ENCODE assay signal across 1 cellular context in genomic region chr22:31561238-31561887, GRCh38.
TF ChIP-seq lines count a peak whose summit lies in the region.

No MANE protein-coding gene starts in this region.

TF ChIP-seq in HepG2, 621 proteins besides CTCF, POLR2A, EP300 and RAD21 (continued from another document and continues in another):
- no peak for TF ChIP-seq GPBP1L1 (CRISPR knock-in tag; IDR thresholded peaks at IDR 0.05)
- TF ChIP-seq RORA (CRISPR knock-in tag; IDR thresholded peaks at IDR 0.05) = no peak
- no peak for TF ChIP-seq MXI1 (IDR thresholded peaks at IDR 0.05; ENCODE audit: borderline replicate concordance, low read depth, low read length)
- TF ChIP-seq ZNF639 (CRISPR knock-in tag; conservative IDR thresholded peaks at IDR 0.05) = no peak
- TF ChIP-seq ZNF572 (CRISPR knock-in tag; IDR thresholded peaks at IDR 0.05) = no peak
- TF ChIP-seq YEATS2 (CRISPR knock-in tag; IDR thresholded peaks at IDR 0.05; ENCODE audit: borderline replicate concordance) = peak; percentile 24; the same call in 1 of the 2 replicates
- TF ChIP-seq AHDC1 (CRISPR knock-in tag; IDR thresholded peaks at IDR 0.05; ENCODE audit: borderline replicate concordance) = no peak
- TF ChIP-seq CC2D1A (CRISPR knock-in tag; IDR thresholded peaks at IDR 0.05) = no peak
- TF ChIP-seq ZNF34 (CRISPR knock-in tag; IDR thresholded peaks at IDR 0.05; ENCODE audit: borderline replicate concordance) = no peak
- no peak for TF ChIP-seq PRPF4 (IDR thresholded peaks at IDR 0.05; ENCODE audit: low read depth, low read length, poor library complexity, severe bottlenecking)
- TF ChIP-seq ZNF766 (CRISPR knock-in tag; IDR thresholded peaks at IDR 0.05; ENCODE audit: borderline replicate concordance) = no peak
- no peak for TF ChIP-seq SATB2 (CRISPR knock-in tag; IDR thresholded peaks at IDR 0.05)
- TF ChIP-seq ZNF605 (CRISPR knock-in tag; IDR thresholded peaks at IDR 0.05) = no peak
- TF ChIP-seq ZNF329 (CRISPR knock-in tag; IDR thresholded peaks at IDR 0.05; ENCODE audit: low read depth) = no peak
- no peak for TF ChIP-seq MED8 (CRISPR knock-in tag; IDR thresholded peaks at IDR 0.05; ENCODE audit: insufficient replicate concordance)
- TF ChIP-seq AKNA (CRISPR knock-in tag; IDR thresholded peaks at IDR 0.05; ENCODE audit: borderline replicate concordance) = no peak
- TF ChIP-seq ZBTB10 (CRISPR knock-in tag; IDR thresholded peaks at IDR 0.05; ENCODE audit: borderline replicate concordance) = no peak
- no peak for TF ChIP-seq E2F1 (CRISPR knock-in tag; IDR thresholded peaks at IDR 0.05)
- TF ChIP-seq ZBTB43 (CRISPR knock-in tag; conservative IDR thresholded peaks at IDR 0.05) = no peak
- TF ChIP-seq KDM2A (CRISPR knock-in tag; IDR thresholded peaks at IDR 0.05; ENCODE audit: borderline replicate concordance, low read depth) = peak; percentile 64; the same call in 1 of the 2 replicates
- no peak for TF ChIP-seq CENPBD1 (CRISPR knock-in tag; IDR thresholded peaks at IDR 0.05; ENCODE audit: borderline replicate concordance, low read depth)
- TF ChIP-seq BCLAF1 (IDR thresholded peaks at IDR 0.05) = no peak
- no peak for TF ChIP-seq MAF1 (CRISPR knock-in tag; IDR thresholded peaks at IDR 0.05; ENCODE audit: borderline replicate concordance)
- TF ChIP-seq ZNF776 (CRISPR knock-in tag; IDR thresholded peaks at IDR 0.05) = no peak
- TF ChIP-seq ZHX1 (CRISPR knock-in tag; IDR thresholded peaks at IDR 0.05; ENCODE audit: low read depth) = no peak
- 0 out of 2 replicates have a peak, but pooled peaks have one; percentile 43 for TF ChIP-seq MIER3 (CRISPR knock-in tag; IDR thresholded peaks at IDR 0.05; ENCODE audit: borderline replicate concordance)
- no peak for TF ChIP-seq ZC3H4 (CRISPR knock-in tag; IDR thresholded peaks at IDR 0.05; ENCODE audit: borderline replicate concordance)
- no peak for TF ChIP-seq MEF2D (CRISPR knock-in tag; IDR thresholded peaks at IDR 0.05)
